Comparison of ENCODE assay signal across 18 cellular contexts in the genomic region with DNA sequence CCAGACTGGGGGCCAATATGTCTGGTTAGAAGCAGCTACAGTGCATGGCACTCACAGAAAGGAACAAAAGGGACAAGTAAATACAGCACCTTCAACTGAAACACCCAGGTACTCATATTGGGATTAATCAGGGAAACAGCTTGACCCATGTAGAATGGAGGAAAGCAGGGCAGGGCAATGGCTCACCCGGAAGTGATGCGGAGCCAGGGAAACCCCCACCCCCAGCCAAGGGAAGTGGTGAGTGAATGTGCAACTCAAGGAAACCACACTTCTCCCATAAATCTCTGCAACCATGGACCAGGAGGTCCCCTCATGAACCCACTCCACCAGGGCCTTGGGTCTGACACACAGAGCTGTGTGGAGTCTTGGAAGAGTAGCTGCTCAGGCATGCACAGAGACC.
DNase-seq lines count a peak whose midpoint lies in the region; ATAC-seq, FAIRE-seq and TF ChIP-seq lines count a peak whose summit lies in the region.
"Had no signal": no experiment of that assay in that cellular context is flagged by ENCODE, and none has a peak within 500 bp of the region (broad histone marks: within the 10 kb centered on the region; RNA-seq: fewer than 3 reads in every experiment).

No MANE protein-coding gene starts in this region.

- RAD21 ChIA-PET in GM12878 (lab: Charles Lee; ENCODE audit: unreplicated experiment), result no interaction called here

- DNase-seq in stimulated activated CD4-positive, alpha-beta T cell treated with anti-CD3 and anti-CD28 coated beads, Interleukin-1b, Interleukin-23, amount 100 ng/mL, for 48 hours, result peak; percentile 27
- no peak for DNase-seq in stimulated activated CD4-positive, alpha-beta T cell treated with anti-CD3 and anti-CD28 coated beads, Interleukin-4, amount 100 ng/mL, for 1 hour
- peak; percentile 40 for DNase-seq in T-helper 2 cell treated with Interferon-gamma antibody and Interleukin-4, amounts not matched to agents 5 μg/mL and 100 μg/mL, for 36 hours (ENCODE audit: low spot score)
- peak; percentile 34 for DNase-seq in GM12878 (ENCODE audit: low read depth, low spot score)
- peak; percentile 40 for DNase-seq in stimulated activated naive CD8-positive, alpha-beta T cell treated with anti-CD3 and anti-CD28 coated beads, Interleukin-15, Interleukin-2, amounts not matched to agents 100 U/mL and 50 U/mL, for 24 hours
- DNase-seq in small intestine, result no peak
- DNase-seq in activated CD4-positive, CD25-positive, alpha-beta regulatory T cell treated with anti-CD3 and anti-CD28 coated beads, Interleukin-2, amount 50 U/mL, for 72 hours, result no peak
- DNase-seq: activated gamma-delta T cell treated with Interleukin-2 at 50 U/mL for 16 hours; CD8-positive, alpha-beta T cell; Kasumi-1; left lung; midbrain; NCI-H2107; NCI-H510A treated with DMSO at 0.1 percent for 48 hours; tibial artery had no signal

- H4K20me1 ChIP-seq in GM12878 (ENCODE audit: control insufficient read depth, insufficient read depth), result no peaks in the 10 kb centered on the region

- intact Hi-C loops in GM12878 (cut with micrococcal nuclease; ENCODE audit: unreplicated experiment), result loop anchor here (10.0 kb wide), 1 partner anchor 395 kb away; no protein-coding TSS in a partner anchor

- H3K79me2 ChIP-seq in GM12878 (ENCODE audit: control insufficient read depth, insufficient read depth, low read length), result no peaks in the 10 kb centered on the region

- FAIRE-seq in GM12878 (lab: Jason Lieb, UNC), result no peak
- no peak for FAIRE-seq in small intestine (lab: Jason Lieb, UNC)
- FAIRE-seq: GM18507, HTR-8/SVneo had no signal

- TF ChIP-seq CTCF in GM12878 (IDR thresholded peaks at IDR 0.05 in 2 of 3, conservative IDR thresholded peaks at IDR 0.05 in 1 of 3; ENCODE audit: control insufficient read depth in 2 of 3, extremely low read depth in 1 of 3, insufficient read depth in 1 of 3, low read depth in 3 of 3, low read length in 3 of 3), result no peak

- H3K36me3 ChIP-seq in GM12878 (ENCODE audit: control insufficient read depth in 2 of 2, insufficient read depth in 2 of 2, low read length in 1 of 2) (no peaks in the 10 kb centered on the region), small intestine (ENCODE audit: control insufficient read depth in 2 of 2, insufficient read depth in 2 of 2, low read length in 2 of 2) (no peaks in the 10 kb centered on the region)
- H3K36me3 ChIP-seq: left lung, tibial artery had no signal

- H2AFZ ChIP-seq in GM12878 (ENCODE audit: control insufficient read depth, low read depth, low read length), result peak overlapping the region; percentile 44

- WGBS in GM12878 (ENCODE audit: insufficient coverage, insufficient replicate concordance, low lambda C conversion rate, missing lambda C conversion rate), result 14% methylated on average over 2 of the region's 2 CpGs
- 76 to 82% (median 80%) methylated on average over 2 of the region's 2 CpGs for WGBS in small intestine, 3 donors

- no peak overlapping the region for H3K4me3 Mint-ChIP-seq in T-helper 2 cell treated with Interferon-gamma antibody and Interleukin-4, amounts not matched to agents 5 μg/mL and 100 μg/mL, for 36 hours
- H3K4me3 Mint-ChIP-seq: CD8-positive, alpha-beta T cell had no signal

- no peak for TF ChIP-seq RAD21 in GM12878 (IDR thresholded peaks at IDR 0.05; ENCODE audit: insufficient read depth, low read depth, low read length)

- peaks cover 2% of the 10 kb centered on the region for H3K4me1 Mint-ChIP-seq in T-helper 2 cell treated with Interferon-gamma antibody and Interleukin-4, amounts not matched to agents 5 μg/mL and 100 μg/mL, for 36 hours (ENCODE audit: low read depth)

- no TSS peak for BruUV-seq in GM12878 (replicated peaks; lab: Mats Ljungman, UMichigan)

- CTCF ChIA-PET in GM12878 (lab: Yijun Ruan, JAX), result interaction anchor here (0.9 to 1.7 kb wide), 4 partner anchors 10 to 213 kb away, joined by 3 to 6 read pairs (median 3); no protein-coding TSS in a partner anchor

- no peak overlapping the region for H3K9ac ChIP-seq in GM12878 (ENCODE audit: control insufficient read depth, insufficient read depth, low read length)

- TF ChIP-seq EP300 in GM12878 (IDR thresholded peaks at IDR 0.05; ENCODE audit: borderline replicate concordance in 1 of 2, control insufficient read depth in 1 of 2, low read depth in 2 of 2, low read length in 2 of 2), result no peak

- H3K4me2 ChIP-seq in GM12878 (ENCODE audit: control insufficient read depth, insufficient read depth), result 0 out of 2 replicates have a peak overlapping the region, but pooled peaks have one; percentile 17

- in situ Hi-C loops in GM12878 (cut with MboI), result loop anchor here (10.0 kb wide), 2 partner anchors 215 to 395 kb away; no protein-coding TSS in a partner anchor

- no peak overlapping the region for H3K27ac ChIP-seq in GM12878 (ENCODE audit: control insufficient read depth, insufficient read depth)
- H3K27ac ChIP-seq in small intestine (ENCODE audit: low read depth in 1 of 2, low read length in 1 of 2), result no peak overlapping the region
- H3K27ac ChIP-seq: left lung, tibial artery had no signal

- POLR2A ChIA-PET in GM12878 (lab: Charles Lee), result no interaction called here

- no peaks in the 10 kb centered on the region for H3K36me3 Mint-ChIP-seq in T-helper 2 cell treated with Interferon-gamma antibody and Interleukin-4, amounts not matched to agents 5 μg/mL and 100 μg/mL, for 36 hours (ENCODE audit: low read depth)
- H3K36me3 Mint-ChIP-seq: CD8-positive, alpha-beta T cell had no signal

- H3K9me3 ChIP-seq in GM12878 (replicated peaks; ENCODE audit: control insufficient read depth, insufficient read depth, low read length) (peaks cover 7% of the 10 kb centered on the region; the same call in 2 of the 3 replicates), small intestine (ENCODE audit: control insufficient read depth, low read depth) (no peaks in the 10 kb centered on the region)

- peaks cover 12% of the 10 kb centered on the region for H3K27me3 Mint-ChIP-seq in T-helper 2 cell treated with Interferon-gamma antibody and Interleukin-4, amounts not matched to agents 5 μg/mL and 100 μg/mL, for 36 hours (ENCODE audit: low read depth)

- H3K27me3 ChIP-seq in GM12878 (replicated peaks in 1 of 2; ENCODE audit: control insufficient read depth in 2 of 2, insufficient read depth in 2 of 2, low read length in 1 of 2), result no peaks in the 10 kb centered on the region
- peaks cover 0 to 5% of the 10 kb centered on the region in 2 donors for H3K27me3 ChIP-seq in small intestine (ENCODE audit: control insufficient read depth in 2 of 2, insufficient read depth in 2 of 2, low read length in 2 of 2)
- H3K27me3 ChIP-seq: tibial artery had no signal

- ATAC-seq in GM12878 (peak; percentile 77), HG02884 (IDR thresholded peaks at IDR 0.05; ENCODE audit: unreplicated experiment) (no peak)
- peak; percentile 46 for ATAC-seq in stimulated activated naive CD8-positive, alpha-beta T cell treated with anti-CD3 and anti-CD28 coated beads, Interleukin-15, Interleukin-2, amounts not matched to agents 100 U/mL and 50 U/mL, for 24 hours
- ATAC-seq: CD8-positive, alpha-beta T cell; left lung had no signal

- H3K4me1 ChIP-seq in GM12878 (ENCODE audit: control insufficient read depth, insufficient read depth, low read length), result peaks cover 13% of the 10 kb centered on the region
- H3K4me1 ChIP-seq in small intestine (ENCODE audit: control insufficient read depth in 2 of 2, insufficient read depth in 1 of 2, low read depth in 1 of 2, low read length in 1 of 2), result no peaks in the 10 kb centered on the region
- H3K4me1 ChIP-seq: left lung, tibial artery had no signal

- TF ChIP-seq POLR2A in GM12878 (IDR thresholded peaks at IDR 0.05; ENCODE audit: low read depth, low read length), result no peak

- H3K9me3 Mint-ChIP-seq in T-helper 2 cell treated with Interferon-gamma antibody and Interleukin-4, amounts not matched to agents 5 μg/mL and 100 μg/mL, for 36 hours, result peaks cover 26% of the 10 kb centered on the region

- SMC1A ChIA-PET in GM12878 (lab: Charles Lee; ENCODE audit: uncharacterized antibody, unreplicated experiment), result interaction anchor here (1.0 to 1.4 kb wide), 4 partner anchors 12 to 165 kb away, joined by 3 to 6 read pairs (median 5); no protein-coding TSS in a partner anchor

- H3K27ac Mint-ChIP-seq in T-helper 2 cell treated with Interferon-gamma antibody and Interleukin-4, amounts not matched to agents 5 μg/mL and 100 μg/mL, for 36 hours, result no peak overlapping the region
- H3K27ac Mint-ChIP-seq: CD8-positive, alpha-beta T cell had no signal

- H3K4me3 ChIP-seq in GM12878 (no peak overlapping the region), small intestine (ENCODE audit: low read depth in 1 of 2, low read length in 2 of 2) (no peak overlapping the region)
- H3K4me3 ChIP-seq: left lung, tibial artery had no signal

TF ChIP-seq in GM12878, 131 proteins besides CTCF, POLR2A, EP300 and RAD21 (continues in another document):
- TF ChIP-seq IKZF1 (conservative IDR thresholded peaks at IDR 0.05) (0 out of 2 replicates have a peak, but pooled peaks have one; percentile 20), ZNF384 (IDR thresholded peaks at IDR 0.05; ENCODE audit: borderline replicate concordance, low read depth, low read length) (no peak), KLF5 (IDR thresholded peaks at IDR 0.05; ENCODE audit: partially characterized antibody) (no peak), MTA3 (IDR thresholded peaks at IDR 0.05; ENCODE audit: borderline replicate concordance, low read length) (no peak), GABPA (IDR thresholded peaks at IDR 0.05; ENCODE audit: low read depth) (peak; percentile 53; the same call in 1 of the 2 replicates)
- TF ChIP-seq, protein P1, sequence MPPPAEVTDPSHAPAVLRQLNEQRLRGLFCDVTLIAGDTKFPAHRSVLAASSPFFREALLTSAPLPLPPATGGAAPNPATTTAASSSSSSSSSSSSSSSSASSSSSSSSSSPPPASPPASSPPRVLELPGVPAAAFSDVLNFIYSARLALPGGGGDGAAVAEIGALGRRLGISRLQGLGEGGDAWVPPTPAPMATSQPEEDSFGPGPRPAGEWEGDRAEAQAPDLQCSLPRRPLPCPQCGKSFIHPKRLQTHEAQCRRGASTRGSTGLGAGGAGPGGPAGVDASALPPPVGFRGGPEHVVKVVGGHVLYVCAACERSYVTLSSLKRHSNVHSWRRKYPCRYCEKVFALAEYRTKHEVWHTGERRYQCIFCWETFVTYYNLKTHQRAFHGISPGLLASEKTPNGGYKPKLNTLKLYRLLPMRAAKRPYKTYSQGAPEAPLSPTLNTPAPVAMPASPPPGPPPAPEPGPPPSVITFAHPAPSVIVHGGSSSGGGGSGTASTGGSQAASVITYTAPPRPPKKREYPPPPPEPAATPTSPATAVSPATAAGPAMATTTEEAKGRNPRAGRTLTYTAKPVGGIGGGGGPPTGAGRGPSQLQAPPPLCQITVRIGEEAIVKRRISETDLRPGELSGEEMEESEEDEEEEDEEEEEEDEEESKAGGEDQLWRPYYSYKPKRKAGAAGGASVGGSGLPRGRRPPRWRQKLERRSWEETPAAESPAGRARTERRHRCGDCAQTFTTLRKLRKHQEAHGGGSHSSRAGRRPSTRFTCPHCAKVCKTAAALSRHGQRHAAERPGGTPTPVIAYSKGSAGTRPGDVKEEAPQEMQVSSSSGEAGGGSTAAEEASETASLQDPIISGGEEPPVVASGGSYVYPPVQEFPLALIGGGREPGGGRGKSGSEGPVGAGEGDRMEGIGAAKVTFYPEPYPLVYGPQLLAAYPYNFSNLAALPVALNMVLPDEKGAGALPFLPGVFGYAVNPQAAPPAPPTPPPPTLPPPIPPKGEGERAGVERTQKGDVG (CRISPR knock-in tag; IDR thresholded peaks at IDR 0.05), result no peak

Comparison
In these comparisons a context has a peak if more than half of its experiments do, and no peak if none do; other contexts are left out.
1. DNase-seq: peak in stimulated activated CD4-positive, alpha-beta T cell treated with anti-CD3 and anti-CD28 coated beads, Interleukin-1b, Interleukin-23, amount 100 ng/mL, for 48 hours (single experiment), T-helper 2 cell treated with Interferon-gamma antibody and Interleukin-4, amounts not matched to agents 5 μg/mL and 100 μg/mL, for 36 hours (single experiment), GM12878 (single experiment) and stimulated activated naive CD8-positive, alpha-beta T cell treated with anti-CD3 and anti-CD28 coated beads, Interleukin-15, Interleukin-2, amounts not matched to agents 100 U/mL and 50 U/mL, for 24 hours (single experiment); none in stimulated activated CD4-positive, alpha-beta T cell treated with anti-CD3 and anti-CD28 coated beads, Interleukin-4, amount 100 ng/mL, for 1 hour (single experiment), small intestine (single experiment) and activated CD4-positive, CD25-positive, alpha-beta regulatory T cell treated with anti-CD3 and anti-CD28 coated beads, Interleukin-2, amount 50 U/mL, for 72 hours (single experiment).